ENCODE assay signal across 1 cellular context in the genomic region with DNA sequence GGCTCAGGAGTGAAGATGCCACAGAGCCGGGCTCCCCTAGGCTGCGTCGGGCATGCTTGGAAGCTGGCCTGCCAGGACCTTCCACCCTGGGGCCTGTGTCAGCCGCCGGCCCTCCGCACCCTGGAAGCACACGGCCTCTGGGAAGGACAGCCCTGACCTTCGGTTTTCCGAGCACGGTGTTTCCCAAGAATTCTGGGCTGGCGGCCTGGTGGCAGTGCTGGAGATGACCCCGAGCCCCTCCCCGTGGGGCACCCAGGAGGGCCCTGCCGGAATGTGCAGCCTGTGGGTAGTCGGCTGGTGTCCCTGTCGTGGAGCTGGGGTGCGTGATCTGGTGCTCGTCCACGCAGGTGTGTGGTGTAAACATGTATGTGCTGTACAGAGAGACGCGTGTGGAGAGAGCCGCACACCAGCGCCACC.
TF ChIP-seq lines count a peak whose summit lies in the region.

No MANE protein-coding gene starts in this region.

TF ChIP-seq in HepG2, 621 proteins besides CTCF, POLR2A, EP300 and RAD21 (continued from another document and continues in another):
- TF ChIP-seq, protein P1, sequence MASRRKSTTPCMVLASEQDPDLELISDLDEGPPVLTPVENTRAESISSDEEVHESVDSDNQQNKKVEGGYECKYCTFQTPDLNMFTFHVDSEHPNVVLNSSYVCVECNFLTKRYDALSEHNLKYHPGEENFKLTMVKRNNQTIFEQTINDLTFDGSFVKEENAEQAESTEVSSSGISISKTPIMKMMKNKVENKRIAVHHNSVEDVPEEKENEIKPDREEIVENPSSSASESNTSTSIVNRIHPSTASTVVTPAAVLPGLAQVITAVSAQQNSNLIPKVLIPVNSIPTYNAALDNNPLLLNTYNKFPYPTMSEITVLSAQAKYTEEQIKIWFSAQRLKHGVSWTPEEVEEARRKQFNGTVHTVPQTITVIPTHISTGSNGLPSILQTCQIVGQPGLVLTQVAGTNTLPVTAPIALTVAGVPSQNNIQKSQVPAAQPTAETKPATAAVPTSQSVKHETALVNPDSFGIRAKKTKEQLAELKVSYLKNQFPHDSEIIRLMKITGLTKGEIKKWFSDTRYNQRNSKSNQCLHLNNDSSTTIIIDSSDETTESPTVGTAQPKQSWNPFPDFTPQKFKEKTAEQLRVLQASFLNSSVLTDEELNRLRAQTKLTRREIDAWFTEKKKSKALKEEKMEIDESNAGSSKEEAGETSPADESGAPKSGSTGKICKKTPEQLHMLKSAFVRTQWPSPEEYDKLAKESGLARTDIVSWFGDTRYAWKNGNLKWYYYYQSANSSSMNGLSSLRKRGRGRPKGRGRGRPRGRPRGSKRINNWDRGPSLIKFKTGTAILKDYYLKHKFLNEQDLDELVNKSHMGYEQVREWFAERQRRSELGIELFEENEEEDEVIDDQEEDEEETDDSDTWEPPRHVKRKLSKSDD (CRISPR knock-in tag; IDR thresholded peaks at IDR 0.05; ENCODE audit: low read depth), result no peak
- TF ChIP-seq ARNTL (CRISPR knock-in tag; IDR thresholded peaks at IDR 0.05) (no peak), FOXK1 (CRISPR knock-in tag; IDR thresholded peaks at IDR 0.05; ENCODE audit: borderline replicate concordance, low read depth) (0 out of 2 replicates have a peak, but pooled peaks have one; percentile 34), ZNF589 (CRISPR knock-in tag; conservative IDR thresholded peaks at IDR 0.05) (no peak), ZNF446 (CRISPR knock-in tag; IDR thresholded peaks at IDR 0.05) (no peak), KLF6 (CRISPR knock-in tag; IDR thresholded peaks at IDR 0.05) (no peak), GPN1 (CRISPR knock-in tag; IDR thresholded peaks at IDR 0.05; ENCODE audit: borderline replicate concordance) (no peak), ZNF773 (CRISPR knock-in tag; IDR thresholded peaks at IDR 0.05; ENCODE audit: borderline replicate concordance) (no peak), ZNF136 (CRISPR knock-in tag; IDR thresholded peaks at IDR 0.05; ENCODE audit: low read depth) (no peak), NONO (IDR thresholded peaks at IDR 0.05) (no peak), NONO (CRISPR knock-in tag; conservative IDR thresholded peaks at IDR 0.05) (0 out of 2 replicates have a peak, but pooled peaks have one; percentile 33), NCOA1 (CRISPR knock-in tag; IDR thresholded peaks at IDR 0.05) (0 out of 2 replicates have a peak, but pooled peaks have one; percentile 28), ZNF564 (CRISPR knock-in tag; IDR thresholded peaks at IDR 0.05) (no peak), ESRRA (CRISPR knock-in tag; IDR thresholded peaks at IDR 0.05; ENCODE audit: low read depth) (no peak), TCF7L2 (IDR thresholded peaks at IDR 0.05; ENCODE audit: low read depth, low read length) (no peak), SALL2 (CRISPR knock-in tag; IDR thresholded peaks at IDR 0.05) (no peak), MAFK (conservative IDR thresholded peaks at IDR 0.05 in 1 of 2, IDR thresholded peaks at IDR 0.05 in 1 of 2; ENCODE audit: low read length in 2 of 2) (no peak), ZNF839 (CRISPR knock-in tag; IDR thresholded peaks at IDR 0.05; ENCODE audit: borderline replicate concordance) (no peak), CHD4 (IDR thresholded peaks at IDR 0.05; ENCODE audit: borderline replicate concordance, low read length) (no peak), NFYC (CRISPR knock-in tag; IDR thresholded peaks at IDR 0.05) (no peak), MAZ (IDR thresholded peaks at IDR 0.05; ENCODE audit: borderline replicate concordance, low read depth, low read length) (no peak), MAZ (CRISPR knock-in tag; IDR thresholded peaks at IDR 0.05; ENCODE audit: low read depth) (peak; percentile 47; the same call in 1 of the 2 replicates), KMT2A (CRISPR knock-in tag; IDR thresholded peaks at IDR 0.05) (no peak), JUN (CRISPR knock-in tag; IDR thresholded peaks at IDR 0.05) (no peak), ZNF350 (CRISPR knock-in tag; IDR thresholded peaks at IDR 0.05; ENCODE audit: borderline replicate concordance, low read depth) (0 out of 2 replicates have a peak, but pooled peaks have one; percentile 18), ZNF326 (CRISPR knock-in tag; IDR thresholded peaks at IDR 0.05; ENCODE audit: borderline replicate concordance) (no peak), SRF (IDR thresholded peaks at IDR 0.05; ENCODE audit: low read depth, low read length) (no peak), KDM2A (CRISPR knock-in tag; IDR thresholded peaks at IDR 0.05; ENCODE audit: borderline replicate concordance, low read depth) (peak; percentile 92), DR1 (CRISPR knock-in tag; IDR thresholded peaks at IDR 0.05) (no peak), MBD4 (IDR thresholded peaks at IDR 0.05; ENCODE audit: borderline replicate concordance, low read length) (no peak), SIN3A (IDR thresholded peaks at IDR 0.05; ENCODE audit: borderline replicate concordance, low read depth, low read length) (no peak), ELF1 (CRISPR knock-in tag; IDR thresholded peaks at IDR 0.05) (no peak), CEBPB (IDR thresholded peaks at IDR 0.05; ENCODE audit: borderline replicate concordance, low read depth, low read length) (peak; percentile 34; the same call in 1 of the 2 replicates)
- TF ChIP-seq, protein P2, sequence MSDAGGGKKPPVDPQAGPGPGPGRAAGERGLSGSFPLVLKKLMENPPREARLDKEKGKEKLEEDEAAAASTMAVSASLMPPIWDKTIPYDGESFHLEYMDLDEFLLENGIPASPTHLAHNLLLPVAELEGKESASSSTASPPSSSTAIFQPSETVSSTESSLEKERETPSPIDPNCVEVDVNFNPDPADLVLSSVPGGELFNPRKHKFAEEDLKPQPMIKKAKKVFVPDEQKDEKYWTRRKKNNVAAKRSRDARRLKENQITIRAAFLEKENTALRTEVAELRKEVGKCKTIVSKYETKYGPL (CRISPR knock-in tag; IDR thresholded peaks at IDR 0.05), result no peak
- TF ChIP-seq, protein P3, sequence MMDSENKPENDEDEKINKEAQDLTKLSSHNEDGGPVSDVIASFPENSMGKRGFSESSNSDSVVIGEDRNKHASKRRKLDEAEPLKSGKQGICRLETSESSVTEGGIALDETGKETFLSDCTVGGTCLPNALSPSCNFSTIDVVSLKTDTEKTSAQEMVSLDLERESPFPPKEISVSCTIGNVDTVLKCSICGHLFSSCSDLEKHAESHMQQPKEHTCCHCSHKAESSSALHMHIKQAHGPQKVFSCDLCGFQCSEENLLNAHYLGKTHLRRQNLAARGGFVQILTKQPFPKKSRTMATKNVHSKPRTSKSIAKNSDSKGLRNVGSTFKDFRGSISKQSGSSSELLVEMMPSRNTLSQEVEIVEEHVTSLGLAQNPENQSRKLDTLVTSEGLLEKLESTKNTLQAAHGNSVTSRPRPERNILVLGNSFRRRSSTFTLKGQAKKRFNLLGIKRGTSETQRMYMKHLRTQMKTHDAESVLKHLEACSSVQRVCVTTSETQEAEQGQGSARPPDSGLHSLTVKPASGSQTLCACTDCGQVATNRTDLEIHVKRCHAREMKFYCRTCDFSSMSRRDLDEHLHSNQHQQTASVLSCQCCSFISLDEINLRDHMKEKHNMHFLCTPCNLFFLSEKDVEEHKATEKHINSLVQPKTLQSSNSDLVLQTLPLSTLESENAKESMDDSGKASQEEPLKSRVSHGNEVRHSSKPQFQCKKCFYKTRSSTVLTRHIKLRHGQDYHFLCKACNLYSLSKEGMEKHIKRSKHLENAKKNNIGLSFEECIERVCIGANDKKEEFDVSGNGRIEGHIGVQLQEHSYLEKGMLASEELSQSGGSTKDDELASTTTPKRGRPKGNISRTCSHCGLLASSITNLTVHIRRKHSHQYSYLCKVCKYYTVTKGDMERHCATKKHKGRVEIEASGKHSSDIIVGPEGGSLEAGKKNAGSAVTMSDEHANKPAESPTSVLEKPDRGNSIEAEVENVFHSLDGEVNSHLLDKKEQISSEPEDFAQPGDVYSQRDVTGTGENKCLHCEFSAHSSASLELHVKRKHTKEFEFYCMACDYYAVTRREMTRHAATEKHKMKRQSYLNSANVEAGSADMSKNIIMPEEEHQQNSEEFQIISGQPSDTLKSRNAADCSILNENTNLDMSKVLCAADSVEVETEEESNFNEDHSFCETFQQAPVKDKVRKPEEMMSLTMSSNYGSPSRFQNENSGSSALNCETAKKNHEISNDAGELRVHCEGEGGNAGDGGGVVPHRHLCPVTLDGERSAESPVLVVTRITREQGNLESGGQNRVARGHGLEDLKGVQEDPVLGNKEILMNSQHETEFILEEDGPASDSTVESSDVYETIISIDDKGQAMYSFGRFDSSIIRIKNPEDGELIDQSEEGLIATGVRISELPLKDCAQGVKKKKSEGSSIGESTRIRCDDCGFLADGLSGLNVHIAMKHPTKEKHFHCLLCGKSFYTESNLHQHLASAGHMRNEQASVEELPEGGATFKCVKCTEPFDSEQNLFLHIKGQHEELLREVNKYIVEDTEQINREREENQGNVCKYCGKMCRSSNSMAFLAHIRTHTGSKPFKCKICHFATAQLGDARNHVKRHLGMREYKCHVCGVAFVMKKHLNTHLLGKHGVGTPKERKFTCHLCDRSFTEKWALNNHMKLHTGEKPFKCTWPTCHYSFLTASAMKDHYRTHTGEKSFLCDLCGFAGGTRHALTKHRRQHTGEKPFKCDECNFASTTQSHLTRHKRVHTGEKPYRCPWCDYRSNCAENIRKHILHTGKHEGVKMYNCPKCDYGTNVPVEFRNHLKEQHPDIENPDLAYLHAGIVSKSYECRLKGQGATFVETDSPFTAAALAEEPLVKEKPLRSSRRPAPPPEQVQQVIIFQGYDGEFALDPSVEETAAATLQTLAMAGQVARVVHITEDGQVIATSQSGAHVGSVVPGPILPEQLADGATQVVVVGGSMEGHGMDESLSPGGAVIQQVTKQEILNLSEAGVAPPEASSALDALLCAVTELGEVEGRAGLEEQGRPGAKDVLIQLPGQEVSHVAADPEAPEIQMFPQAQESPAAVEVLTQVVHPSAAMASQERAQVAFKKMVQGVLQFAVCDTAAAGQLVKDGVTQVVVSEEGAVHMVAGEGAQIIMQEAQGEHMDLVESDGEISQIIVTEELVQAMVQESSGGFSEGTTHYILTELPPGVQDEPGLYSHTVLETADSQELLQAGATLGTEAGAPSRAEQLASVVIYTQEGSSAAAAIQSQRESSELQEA (CRISPR knock-in tag; IDR thresholded peaks at IDR 0.05; ENCODE audit: not compliant biosample characterization), result no peak
- TF ChIP-seq, protein P4, sequence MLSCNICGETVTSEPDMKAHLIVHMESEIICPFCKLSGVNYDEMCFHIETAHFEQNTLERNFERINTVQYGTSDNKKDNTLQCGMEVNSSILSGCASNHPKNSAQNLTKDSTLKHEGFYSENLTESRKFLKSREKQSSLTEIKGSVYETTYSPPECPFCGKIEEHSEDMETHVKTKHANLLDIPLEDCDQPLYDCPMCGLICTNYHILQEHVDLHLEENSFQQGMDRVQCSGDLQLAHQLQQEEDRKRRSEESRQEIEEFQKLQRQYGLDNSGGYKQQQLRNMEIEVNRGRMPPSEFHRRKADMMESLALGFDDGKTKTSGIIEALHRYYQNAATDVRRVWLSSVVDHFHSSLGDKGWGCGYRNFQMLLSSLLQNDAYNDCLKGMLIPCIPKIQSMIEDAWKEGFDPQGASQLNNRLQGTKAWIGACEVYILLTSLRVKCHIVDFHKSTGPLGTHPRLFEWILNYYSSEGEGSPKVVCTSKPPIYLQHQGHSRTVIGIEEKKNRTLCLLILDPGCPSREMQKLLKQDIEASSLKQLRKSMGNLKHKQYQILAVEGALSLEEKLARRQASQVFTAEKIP (CRISPR knock-in tag; IDR thresholded peaks at IDR 0.05; ENCODE audit: borderline replicate concordance), result no peak
- TF ChIP-seq, protein P5, sequence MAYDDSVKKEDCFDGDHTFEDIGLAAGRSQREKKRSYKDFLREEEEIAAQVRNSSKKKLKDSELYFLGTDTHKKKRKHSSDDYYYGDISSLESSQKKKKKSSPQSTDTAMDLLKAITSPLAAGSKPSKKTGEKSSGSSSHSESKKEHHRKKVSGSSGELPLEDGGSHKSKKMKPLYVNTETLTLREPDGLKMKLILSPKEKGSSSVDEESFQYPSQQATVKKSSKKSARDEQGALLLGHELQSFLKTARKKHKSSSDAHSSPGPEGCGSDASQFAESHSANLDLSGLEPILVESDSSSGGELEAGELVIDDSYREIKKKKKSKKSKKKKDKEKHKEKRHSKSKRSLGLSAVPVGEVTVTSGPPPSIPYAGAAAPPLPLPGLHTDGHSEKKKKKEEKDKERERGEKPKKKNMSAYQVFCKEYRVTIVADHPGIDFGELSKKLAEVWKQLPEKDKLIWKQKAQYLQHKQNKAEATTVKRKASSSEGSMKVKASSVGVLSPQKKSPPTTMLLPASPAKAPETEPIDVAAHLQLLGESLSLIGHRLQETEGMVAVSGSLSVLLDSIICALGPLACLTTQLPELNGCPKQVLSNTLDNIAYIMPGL (CRISPR knock-in tag; IDR thresholded peaks at IDR 0.05; ENCODE audit: borderline replicate concordance in 1 of 2, low read depth in 1 of 2), result peak in 1 of 2 experiments; percentile 31; a peak in 2 of 4 replicates
- TF ChIP-seq, protein P6, sequence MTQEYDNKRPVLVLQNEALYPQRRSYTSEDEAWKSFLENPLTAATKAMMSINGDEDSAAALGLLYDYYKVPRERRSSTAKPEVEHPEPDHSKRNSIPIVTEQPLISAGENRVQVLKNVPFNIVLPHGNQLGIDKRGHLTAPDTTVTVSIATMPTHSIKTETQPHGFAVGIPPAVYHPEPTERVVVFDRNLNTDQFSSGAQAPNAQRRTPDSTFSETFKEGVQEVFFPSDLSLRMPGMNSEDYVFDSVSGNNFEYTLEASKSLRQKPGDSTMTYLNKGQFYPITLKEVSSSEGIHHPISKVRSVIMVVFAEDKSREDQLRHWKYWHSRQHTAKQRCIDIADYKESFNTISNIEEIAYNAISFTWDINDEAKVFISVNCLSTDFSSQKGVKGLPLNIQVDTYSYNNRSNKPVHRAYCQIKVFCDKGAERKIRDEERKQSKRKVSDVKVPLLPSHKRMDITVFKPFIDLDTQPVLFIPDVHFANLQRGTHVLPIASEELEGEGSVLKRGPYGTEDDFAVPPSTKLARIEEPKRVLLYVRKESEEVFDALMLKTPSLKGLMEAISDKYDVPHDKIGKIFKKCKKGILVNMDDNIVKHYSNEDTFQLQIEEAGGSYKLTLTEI (CRISPR knock-in tag; conservative IDR thresholded peaks at IDR 0.05), result no peak
- TF ChIP-seq, protein P7, sequence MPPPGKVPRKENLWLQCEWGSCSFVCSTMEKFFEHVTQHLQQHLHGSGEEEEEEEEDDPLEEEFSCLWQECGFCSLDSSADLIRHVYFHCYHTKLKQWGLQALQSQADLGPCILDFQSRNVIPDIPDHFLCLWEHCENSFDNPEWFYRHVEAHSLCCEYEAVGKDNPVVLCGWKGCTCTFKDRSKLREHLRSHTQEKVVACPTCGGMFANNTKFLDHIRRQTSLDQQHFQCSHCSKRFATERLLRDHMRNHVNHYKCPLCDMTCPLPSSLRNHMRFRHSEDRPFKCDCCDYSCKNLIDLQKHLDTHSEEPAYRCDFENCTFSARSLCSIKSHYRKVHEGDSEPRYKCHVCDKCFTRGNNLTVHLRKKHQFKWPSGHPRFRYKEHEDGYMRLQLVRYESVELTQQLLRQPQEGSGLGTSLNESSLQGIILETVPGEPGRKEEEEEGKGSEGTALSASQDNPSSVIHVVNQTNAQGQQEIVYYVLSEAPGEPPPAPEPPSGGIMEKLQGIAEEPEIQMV (CRISPR knock-in tag; IDR thresholded peaks at IDR 0.05; ENCODE audit: low read depth), result no peak
- TF ChIP-seq, protein P8, sequence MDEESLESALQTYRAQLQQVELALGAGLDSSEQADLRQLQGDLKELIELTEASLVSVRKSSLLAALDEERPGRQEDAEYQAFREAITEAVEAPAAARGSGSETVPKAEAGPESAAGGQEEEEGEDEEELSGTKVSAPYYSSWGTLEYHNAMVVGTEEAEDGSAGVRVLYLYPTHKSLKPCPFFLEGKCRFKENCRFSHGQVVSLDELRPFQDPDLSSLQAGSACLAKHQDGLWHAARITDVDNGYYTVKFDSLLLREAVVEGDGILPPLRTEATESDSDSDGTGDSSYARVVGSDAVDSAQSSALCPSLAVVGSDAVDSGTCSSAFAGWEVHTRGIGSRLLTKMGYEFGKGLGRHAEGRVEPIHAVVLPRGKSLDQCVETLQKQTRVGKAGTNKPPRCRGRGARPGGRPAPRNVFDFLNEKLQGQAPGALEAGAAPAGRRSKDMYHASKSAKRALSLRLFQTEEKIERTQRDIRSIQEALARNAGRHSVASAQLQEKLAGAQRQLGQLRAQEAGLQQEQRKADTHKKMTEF (CRISPR knock-in tag; IDR thresholded peaks at IDR 0.05), result no peak
